12 cellular contexts compared by ENCODE assay signal in genomic region chr15:82081904-82082810, GRCh38. TPM values are rescaled to one million over a fixed set of nuclear protein-coding genes. Genes with fewer than 3 reads are reported as not detected.
DNase-seq lines count a peak whose midpoint lies in the region; ATAC-seq and TF ChIP-seq lines count a peak whose summit lies in the region.
"Had no signal": no experiment of that assay in that cellular context is flagged by ENCODE, and none has a peak within 500 bp of the region (broad histone marks: within the 10 kb centered on the region; RNA-seq: fewer than 3 reads in every experiment).

No MANE protein-coding gene starts in this region.

- H3K27me3 ChIP-seq in BJ (ENCODE audit: control insufficient read depth, insufficient read depth, low read length) = peaks cover 1% of the 10 kb centered on the region; the same call in 1 of the 2 replicates

- H3K27ac ChIP-seq in VCaP = peak overlapping the region; percentile 37
- H3K27ac ChIP-seq: dorsolateral prefrontal cortex had no signal

- ATAC-seq in stimulated activated naive B cell treated with anti-CD40 and anti-IgM and Interleukin-4, amounts not matched to agents 10 μg/mL and 1 μg/mL and 100 μg/mL, for 72 hours (replicated peaks) = no peak
- no peak for ATAC-seq in GM18867 (IDR thresholded peaks at IDR 0.05; ENCODE audit: unreplicated experiment)

- DNase-seq in BJ (ENCODE audit: low read depth) (peak; percentile 74), HS-27A (ENCODE audit: low read depth) (peak; percentile 95), left kidney (ENCODE audit: low read depth, low spot score) (peak; percentile 41), NCI-H1048 (lab: John Stamatoyannopoulos, UW) (no peak), GM10266 (ENCODE audit: extremely low spot score) (no peak)
- no peak for DNase-seq in stimulated activated naive B cell treated with anti-CD40 and anti-IgM and Interleukin-4, amounts not matched to agents 10 μg/mL and 1 μg/mL and 100 μg/mL, for 72 hours
- DNase-seq: activated CD4-positive, alpha-beta memory T cell treated with anti-CD3 and anti-CD28 coated beads, Interleukin-2, amount 10 ng/mL, durations not matched to agents 7 days and 5 days; dorsolateral prefrontal cortex; GDM1; NCI-H1694 had no signal

- H3K4me3 ChIP-seq in BJ (ENCODE audit: low read depth, low read length) = no peak overlapping the region
- H3K4me3 ChIP-seq: dorsolateral prefrontal cortex had no signal

- H3K4me3 Mint-ChIP-seq in stimulated activated naive B cell treated with anti-CD40 and anti-IgM and Interleukin-4, amounts not matched to agents 10 μg/mL and 1 μg/mL and 100 μg/mL, for 72 hours = no peak overlapping the region
- H3K4me3 Mint-ChIP-seq: activated CD4-positive, alpha-beta memory T cell treated with anti-CD3 and anti-CD28 coated beads, Interleukin-2, amount 10 ng/mL, durations not matched to agents 7 days and 5 days had no signal

- peaks cover 26 to 33% of the 10 kb centered on the region in 2 donors for H3K27me3 Mint-ChIP-seq in stimulated activated naive B cell treated with anti-CD40 and anti-IgM and Interleukin-4, amounts not matched to agents 10 μg/mL and 1 μg/mL and 100 μg/mL, for 72 hours

- POLR2A ChIA-PET in BJ (lab: Charles Lee) = no interaction called here

- no peaks in the 10 kb centered on the region for H3K36me3 ChIP-seq in BJ (ENCODE audit: control insufficient read depth, insufficient read depth, low read length)

- H3K27ac Mint-ChIP-seq in stimulated activated naive B cell treated with anti-CD40 and anti-IgM and Interleukin-4, amounts not matched to agents 10 μg/mL and 1 μg/mL and 100 μg/mL, for 72 hours = no peak overlapping the region
- H3K27ac Mint-ChIP-seq: activated CD4-positive, alpha-beta memory T cell treated with anti-CD3 and anti-CD28 coated beads, Interleukin-2, amount 10 ng/mL, durations not matched to agents 7 days and 5 days had no signal

- no peaks in the 10 kb centered on the region for H3K36me3 Mint-ChIP-seq in stimulated activated naive B cell treated with anti-CD40 and anti-IgM and Interleukin-4, amounts not matched to agents 10 μg/mL and 1 μg/mL and 100 μg/mL, for 72 hours

- no peaks in the 10 kb centered on the region for H3K9me3 Mint-ChIP-seq in stimulated activated naive B cell treated with anti-CD40 and anti-IgM and Interleukin-4, amounts not matched to agents 10 μg/mL and 1 μg/mL and 100 μg/mL, for 72 hours
- H3K9me3 Mint-ChIP-seq: activated CD4-positive, alpha-beta memory T cell treated with anti-CD3 and anti-CD28 coated beads, Interleukin-2, amount 10 ng/mL, durations not matched to agents 7 days and 5 days had no signal

- CTCF ChIA-PET in BJ (lab: Yijun Ruan, JAX) = interaction anchor here (0.7 to 2.5 kb wide), 10 partner anchors 10 to 705 kb away, joined by 3 to 9 read pairs (median 4); no protein-coding TSS in a partner anchor

- no peaks in the 10 kb centered on the region for H3K4me1 Mint-ChIP-seq in stimulated activated naive B cell treated with anti-CD40 and anti-IgM and Interleukin-4, amounts not matched to agents 10 μg/mL and 1 μg/mL and 100 μg/mL, for 72 hours
- H3K4me1 Mint-ChIP-seq: activated CD4-positive, alpha-beta memory T cell treated with anti-CD3 and anti-CD28 coated beads, Interleukin-2, amount 10 ng/mL, durations not matched to agents 7 days and 5 days had no signal

- TF ChIP-seq CTCF in BJ (IDR thresholded peaks at IDR 0.05; ENCODE audit: insufficient read depth, low read depth, low read length) (peak; percentile 36), VCaP (conservative IDR thresholded peaks at IDR 0.05) (no peak), GM10266 (IDR thresholded peaks at IDR 0.05; ENCODE audit: control insufficient read depth, insufficient read depth, low read depth, missing control alignments) (no peak)

RNA-seq across cellular contexts. Expression of gene MEX3B, which starts 36.3 kb away (rescaled TPM):
- 2.7 and 4.9 TPM in 2 replicates for polyA plus RNA-seq in BJ (2011; rRNA removed)
- 3.8 and 4.2 TPM in 2 replicates for polyA minus RNA-seq in BJ (2011; rRNA and poly(A)+ RNA removed)

Comparison
In these comparisons a context has a peak if more than half of its experiments do, and no peak if none do; other contexts are left out.
1. DNase-seq: peak in BJ (single experiment), HS-27A (single experiment) and left kidney (single experiment); none in stimulated activated naive B cell treated with anti-CD40 and anti-IgM and Interleukin-4, amounts not matched to agents 10 μg/mL and 1 μg/mL and 100 μg/mL, for 72 hours (single experiment), NCI-H1048 (single experiment) and GM10266 (single experiment).